In the genomic region with DNA sequence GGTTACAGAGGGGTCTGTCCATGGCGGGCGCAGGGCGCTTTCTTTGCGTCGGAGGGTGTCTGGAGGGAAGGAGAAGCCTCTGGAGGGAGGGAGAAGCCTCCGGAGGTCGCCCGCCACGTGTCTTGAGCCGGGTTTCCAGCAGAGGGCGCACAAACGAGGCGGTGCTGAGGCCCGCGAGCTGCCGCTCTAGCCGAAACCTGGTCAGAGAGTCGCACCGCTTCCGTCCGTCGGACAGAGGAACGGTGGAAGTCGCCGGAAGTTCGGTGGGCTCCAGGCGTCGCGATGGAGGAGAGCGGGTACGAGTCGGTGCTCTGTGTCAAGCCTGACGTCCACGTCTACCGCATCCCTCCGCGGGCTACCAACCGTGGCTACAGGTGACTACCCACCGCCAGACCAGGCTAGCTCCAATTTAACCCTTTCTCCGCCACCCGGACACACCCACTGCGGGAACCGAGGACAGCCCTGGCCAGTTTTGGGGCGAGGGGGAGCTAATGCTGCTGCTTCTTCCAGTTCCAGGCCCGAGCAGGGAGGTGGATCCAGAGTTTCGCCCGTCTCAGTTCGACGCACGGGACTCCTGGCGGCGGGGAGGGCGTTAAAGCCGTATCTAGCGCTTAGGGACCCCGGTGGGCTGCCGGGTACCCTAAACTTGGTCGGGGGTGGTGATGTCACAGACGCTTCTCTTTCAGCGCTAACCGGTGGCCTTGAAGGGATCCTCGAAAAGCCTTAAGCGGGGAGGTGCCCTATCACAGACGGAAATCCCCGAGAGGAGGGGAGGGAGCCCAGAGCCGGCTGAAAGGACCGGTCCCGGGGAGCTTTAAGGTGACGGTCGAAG, we compare ENCODE assay signal across 8 cellular contexts. TPM values are rescaled to one million over a fixed set of nuclear protein-coding genes. Genes with fewer than 3 reads are reported as not detected.
DNase-seq lines count a peak whose midpoint lies in the region; ATAC-seq and TF ChIP-seq lines count a peak whose summit lies in the region.

A gene with protein sequence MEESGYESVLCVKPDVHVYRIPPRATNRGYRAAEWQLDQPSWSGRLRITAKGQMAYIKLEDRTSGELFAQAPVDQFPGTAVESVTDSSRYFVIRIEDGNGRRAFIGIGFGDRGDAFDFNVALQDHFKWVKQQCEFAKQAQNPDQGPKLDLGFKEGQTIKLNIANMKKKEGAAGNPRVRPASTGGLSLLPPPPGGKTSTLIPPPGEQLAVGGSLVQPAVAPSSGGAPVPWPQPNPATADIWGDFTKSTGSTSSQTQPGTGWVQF (plus strand): TSS at position 245 of the 832 bp plus-strand sequence. CDS start 38 bp downstream, at position 283.

- peak within 1 kb of the TSS; percentile 98 for H2AFZ ChIP-seq in GM23338

- peak within 1 kb of the TSS; percentile 95 for H3K4me3 Mint-ChIP-seq in GM23338
- peak within 1 kb of the TSS; percentile 93 for H3K4me3 Mint-ChIP-seq in activated T-helper 17 cell treated with anti-CD3 and anti-CD28 coated beads, Interleukin-2, amount 50 U/mL, for 72 hours
- H3K4me3 Mint-ChIP-seq in naive thymus-derived CD8-positive, alpha-beta T cell: peak within 1 kb of the TSS; percentile 92 to 99 (median 95)
- H3K4me3 Mint-ChIP-seq in stimulated activated naive B cell treated with anti-CD40 and anti-IgM and Interleukin-4, amounts not matched to agents 10 μg/mL and 1 μg/mL and 100 μg/mL, for 72 hours: peak within 1 kb of the TSS; percentile 95 to 97

- POLR2A ChIA-PET in RWPE1 (lab: Yijun Ruan, JAX; ENCODE audit: low non-redundant PET): no interaction called here
- POLR2A ChIA-PET in naive thymus-derived CD8-positive, alpha-beta T cell (lab: Charles Lee): interaction anchor here (0.7 to 3.0 kb wide), 16 partner anchors 8 to 474 kb away, joined by 3 to 18 read pairs (median 4); partner anchors contain the start of genes FBXO42, RNU1-1 and SZRD1

- TF ChIP-seq CTCF in GM23338 (conservative IDR thresholded peaks at IDR 0.05; ENCODE audit: low read depth in 2 of 2) (peak; percentile 59 to 91), RWPE1 (conservative IDR thresholded peaks at IDR 0.05; ENCODE audit: low read depth) (peak; percentile 89), fibroblast of mammary gland (conservative IDR thresholded peaks at IDR 0.05; ENCODE audit: control insufficient read depth, insufficient read depth, low read depth, low read length) (peak; percentile 70)

- ATAC-seq in GM23338: peak; percentile 93
- ATAC-seq in activated T-helper 17 cell treated with anti-CD3 and anti-CD28 coated beads, Interleukin-2, amount 50 U/mL, for 72 hours (replicated peaks): peak; percentile 89
- ATAC-seq in naive thymus-derived CD8-positive, alpha-beta T cell: peak; percentile 84 to 90
- peak; percentile 81 for ATAC-seq in stimulated activated naive B cell treated with anti-CD40 and anti-IgM and Interleukin-4, amounts not matched to agents 10 μg/mL and 1 μg/mL and 100 μg/mL, for 72 hours (replicated peaks)

- no peaks in the 10 kb centered on the region; the same call in 1 of the 2 replicates for H3K4me1 ChIP-seq in GM23338 (ENCODE audit: insufficient read depth)

- H3K4me2 ChIP-seq in GM23338: peak within 1 kb of the TSS; percentile 86

- peaks cover 30% of the 10 kb centered on the region; the same call in 1 of the 2 replicates for H4K20me1 ChIP-seq in GM23338 (replicated peaks; ENCODE audit: insufficient read depth)

- peaks cover 16% of the 10 kb centered on the region for H3K79me2 ChIP-seq in GM23338 (replicated peaks; ENCODE audit: insufficient read depth)

- peaks cover 12% of the 10 kb centered on the region for H3K36me3 Mint-ChIP-seq in GM23338 (ENCODE audit: low read depth)
- peaks cover 49% of the 10 kb centered on the region for H3K36me3 Mint-ChIP-seq in activated T-helper 17 cell treated with anti-CD3 and anti-CD28 coated beads, Interleukin-2, amount 50 U/mL, for 72 hours (ENCODE audit: low read depth)
- H3K36me3 Mint-ChIP-seq in naive thymus-derived CD8-positive, alpha-beta T cell: peaks cover 0 to 30% (median 0%) of the 10 kb centered on the region in 3 donors
- H3K36me3 Mint-ChIP-seq in stimulated activated naive B cell treated with anti-CD40 and anti-IgM and Interleukin-4, amounts not matched to agents 10 μg/mL and 1 μg/mL and 100 μg/mL, for 72 hours: peaks cover 34 to 36% of the 10 kb centered on the region in 2 donors

- H3K27me3 Mint-ChIP-seq in GM23338 (ENCODE audit: insufficient read depth, low read depth, poor library complexity): peaks cover 14% of the 10 kb centered on the region
- no peaks in the 10 kb centered on the region for H3K27me3 Mint-ChIP-seq in activated T-helper 17 cell treated with anti-CD3 and anti-CD28 coated beads, Interleukin-2, amount 50 U/mL, for 72 hours
- H3K27me3 Mint-ChIP-seq in naive thymus-derived CD8-positive, alpha-beta T cell: no peaks in the 10 kb centered on the region
- no peaks in the 10 kb centered on the region for H3K27me3 Mint-ChIP-seq in stimulated activated naive B cell treated with anti-CD40 and anti-IgM and Interleukin-4, amounts not matched to agents 10 μg/mL and 1 μg/mL and 100 μg/mL, for 72 hours

- H3K9me2 ChIP-seq in GM23338 (ENCODE audit: insufficient read depth): no peaks in the 10 kb centered on the region

- H3K27ac Mint-ChIP-seq in GM23338: peak within 1 kb of the TSS; percentile 64
- H3K27ac Mint-ChIP-seq in activated T-helper 17 cell treated with anti-CD3 and anti-CD28 coated beads, Interleukin-2, amount 50 U/mL, for 72 hours: peak within 1 kb of the TSS; percentile 94
- peak within 1 kb of the TSS; percentile 90 to 98 (median 96) for H3K27ac Mint-ChIP-seq in naive thymus-derived CD8-positive, alpha-beta T cell
- H3K27ac Mint-ChIP-seq in stimulated activated naive B cell treated with anti-CD40 and anti-IgM and Interleukin-4, amounts not matched to agents 10 μg/mL and 1 μg/mL and 100 μg/mL, for 72 hours: peak within 1 kb of the TSS; percentile 98

- H3K36me3 ChIP-seq in GM23338 (ENCODE audit: insufficient read depth): no peaks in the 10 kb centered on the region

- H3K27me3 ChIP-seq in GM23338 (ENCODE audit: insufficient read depth): peaks cover 10% of the 10 kb centered on the region; the same call in 1 of the 2 replicates

- H3K4me3 ChIP-seq in GM23338 (peak within 1 kb of the TSS; percentile 95), fibroblast of mammary gland (ENCODE audit: control insufficient read depth, low read depth, low read length) (peak within 1 kb of the TSS; percentile 82)

- DNase-seq in Daoy (ENCODE audit: low read depth) (peak; percentile 96), GM23338 (ENCODE audit: low spot score) (peak; percentile 97), LoVo (ENCODE audit: low spot score) (peak; percentile 94), RWPE1 (ENCODE audit: low spot score) (peak; percentile 89), fibroblast of mammary gland (ENCODE audit: low read depth) (peak; percentile 90)
- peak; percentile 82 to 94 (median 91) for DNase-seq in naive thymus-derived CD8-positive, alpha-beta T cell
- DNase-seq in stimulated activated naive B cell treated with anti-CD40 and anti-IgM and Interleukin-4, amounts not matched to agents 10 μg/mL and 1 μg/mL and 100 μg/mL, for 72 hours: peak; percentile 93

- CTCF ChIA-PET in RWPE1 (lab: Yijun Ruan, JAX): interaction anchor here (0.6 to 2.1 kb wide), 15 partner anchors 9 to 1190 kb away, joined by 3 to 9 read pairs (median 4); no protein-coding TSS in a partner anchor

- no peaks in the 10 kb centered on the region for H3K9me3 Mint-ChIP-seq in GM23338
- H3K9me3 Mint-ChIP-seq in activated T-helper 17 cell treated with anti-CD3 and anti-CD28 coated beads, Interleukin-2, amount 50 U/mL, for 72 hours: no peaks in the 10 kb centered on the region
- H3K9me3 Mint-ChIP-seq in naive thymus-derived CD8-positive, alpha-beta T cell: no peaks in the 10 kb centered on the region
- H3K9me3 Mint-ChIP-seq in stimulated activated naive B cell treated with anti-CD40 and anti-IgM and Interleukin-4, amounts not matched to agents 10 μg/mL and 1 μg/mL and 100 μg/mL, for 72 hours: no peaks in the 10 kb centered on the region

- H3F3A ChIP-seq in GM23338 (replicated peaks; ENCODE audit: low read depth): peaks cover 8% of the 10 kb centered on the region

- H3K27ac ChIP-seq in GM23338 (ENCODE audit: low read depth) (peak within 1 kb of the TSS; percentile 81; the same call in 1 of the 2 replicates), RWPE1 (peak within 1 kb of the TSS; percentile 75)

- 0 out of 3 replicates have a peak, but pooled peaks cover 7% of the 10 kb centered on the region for H3K4me1 Mint-ChIP-seq in GM23338
- H3K4me1 Mint-ChIP-seq in activated T-helper 17 cell treated with anti-CD3 and anti-CD28 coated beads, Interleukin-2, amount 50 U/mL, for 72 hours: peaks cover 17% of the 10 kb centered on the region
- H3K4me1 Mint-ChIP-seq in naive thymus-derived CD8-positive, alpha-beta T cell: peaks cover 14 to 47% (median 31%) of the 10 kb centered on the region in 4 donors
- H3K4me1 Mint-ChIP-seq in stimulated activated naive B cell treated with anti-CD40 and anti-IgM and Interleukin-4, amounts not matched to agents 10 μg/mL and 1 μg/mL and 100 μg/mL, for 72 hours: peaks cover 24 to 41% of the 10 kb centered on the region in 2 donors

TF ChIP-seq in GM23338, 12 proteins besides CTCF, POLR2A, EP300 and RAD21 (continues in another document):
- TF ChIP-seq NANOG (IDR thresholded peaks at IDR 0.05; ENCODE audit: borderline replicate concordance): no peak

RNA-seq across cellular contexts. Expression of the gene that starts here (rescaled TPM):
- total RNA-seq in Daoy (2014; rRNA removed; shearing (Covaris generic)): 113 and 118 TPM in 2 replicates
- 28.9 and 32.9 TPM in 2 replicates for total RNA-seq in GM23338 (2014; rRNA removed; shearing (Covaris generic))
- polyA plus RNA-seq in GM23338 (2016; fragmentation: Nextera tagmentation; extraction: Ambion mirVana): 16.9 and 20.2 TPM in 2 replicates
- 10 to 100 TPM; 68.0 to 83.7 TPM for total RNA-seq in activated T-helper 17 cell treated with anti-CD3 and anti-CD28 coated beads, Interleukin-2, amount 50 U/mL, for 72 hours
- 100 to 1,000 TPM; 142 to 146 TPM for total RNA-seq in naive thymus-derived CD8-positive, alpha-beta T cell
- 100 to 1,000 TPM; 137 to 176 (median 171) TPM for polyA plus RNA-seq in naive thymus-derived CD8-positive, alpha-beta T cell

Comparison
In these comparisons a context has a peak if more than half of its experiments do, and no peak if none do; other contexts are left out.
1. Peak in every context shown above with its lines: DNase-seq, ATAC-seq, H3K4me3 ChIP-seq and H3K27ac ChIP-seq.